In the genomic region with DNA sequence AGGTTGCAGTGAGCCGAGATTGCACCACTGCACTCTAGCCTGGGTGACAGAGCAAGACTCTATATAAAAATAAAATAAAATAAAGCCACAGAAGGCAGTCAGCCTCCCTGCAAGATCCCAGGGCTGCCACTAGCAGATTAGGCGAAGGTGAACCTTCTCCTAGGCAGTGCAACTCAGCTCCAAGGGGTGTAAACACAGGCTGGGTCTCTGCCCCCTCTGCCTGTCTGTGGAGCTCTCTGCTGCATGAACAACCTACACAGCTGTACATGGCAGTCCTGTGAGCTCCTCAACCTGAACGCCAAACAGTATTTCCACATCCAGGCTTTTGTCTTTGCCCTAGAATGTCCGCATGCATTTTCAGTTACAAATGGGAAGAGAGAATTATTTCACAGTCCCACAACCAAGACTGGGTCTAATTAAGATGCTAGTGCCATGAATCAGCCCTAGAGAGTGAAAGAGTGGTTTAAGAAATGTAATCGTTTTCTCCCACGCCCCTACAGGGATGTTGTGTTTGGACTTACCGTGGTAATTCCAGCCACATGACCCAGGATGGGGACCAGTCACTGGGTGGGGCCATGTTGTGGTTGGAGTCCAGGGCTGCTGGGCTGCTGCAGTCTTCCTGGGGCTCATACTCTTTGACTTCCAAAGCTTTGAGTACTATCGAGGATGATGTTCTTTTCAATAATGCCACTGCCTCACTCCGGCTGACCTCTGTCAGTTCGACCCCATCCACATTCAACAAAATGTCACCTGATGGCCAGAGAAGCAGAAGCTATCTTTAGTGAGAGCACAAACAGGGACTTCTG, we compare ENCODE assay signal across 10 cellular contexts.
A peak's percentile ranks its signal among the peaks of the same experiment; 100 is the strongest.
DNase-seq lines count a peak whose midpoint lies in the region; ATAC-seq and TF ChIP-seq lines count a peak whose summit lies in the region.
"Had no signal": no experiment of that assay in that cellular context is flagged by ENCODE, and none has a peak within 500 bp of the region (broad histone marks: within the 10 kb centered on the region; RNA-seq: fewer than 3 reads in every experiment).

No MANE protein-coding gene starts in this region.

- no peak overlapping the region for H2AK5ac ChIP-seq in mesendoderm (ENCODE audit: low read length)

- H4K8ac ChIP-seq in mesendoderm (ENCODE audit: low read depth, low read length) = no peak overlapping the region

- no peaks in the 10 kb centered on the region for H3K79me2 ChIP-seq in mesendoderm (ENCODE audit: control insufficient read depth, insufficient read depth, low read length)

- H3K56ac ChIP-seq in mesendoderm (ENCODE audit: low read length) = no peak overlapping the region

- no peak overlapping the region for H2BK120ac ChIP-seq in mesendoderm (ENCODE audit: low read depth, low read length)

- no peaks in the 10 kb centered on the region for H3K9me3 ChIP-seq in adrenal gland (replicated peaks in 1 of 3)
- H3K9me3 ChIP-seq: Peyer's patch had no signal

- H3K9ac ChIP-seq in mesendoderm (ENCODE audit: low read length) = no peak overlapping the region

- H4K5ac ChIP-seq in mesendoderm (ENCODE audit: low read length) = no peak overlapping the region

- TF ChIP-seq CTCF in AG10803 (conservative IDR thresholded peaks at IDR 0.05; ENCODE audit: low read length) (no peak; the same call in 1 of the 2 replicates), choroid plexus epithelial cell (conservative IDR thresholded peaks at IDR 0.05; ENCODE audit: low read depth, low read length) (no peak), adrenal gland (IDR thresholded peaks at IDR 0.05) (no peak)

- DNase-seq in AG10803 (ENCODE audit: low read depth) (peak; percentile 100), M059J (ENCODE audit: low read depth) (peak; percentile 95), choroid plexus epithelial cell (ENCODE audit: low read depth) (peak; percentile 87), mesendoderm (peak; percentile 9), adrenal gland (no peak), G401 (ENCODE audit: low spot score) (no peak)
- DNase-seq: dermis blood vessel endothelial cell, Peyer's patch had no signal

- H3K36me3 ChIP-seq in mesendoderm (ENCODE audit: control insufficient read depth, insufficient read depth, low read length) = no peaks in the 10 kb centered on the region
- H3K36me3 ChIP-seq in adrenal gland (replicated peaks in 1 of 2) = no peaks in the 10 kb centered on the region

- intact Hi-C loops in adrenal gland (cut with DNase I) = no loop called here

- H3K23ac ChIP-seq in mesendoderm (ENCODE audit: low read length) = no peak overlapping the region

- no peak for ATAC-seq in GM21619 (IDR thresholded peaks at IDR 0.05; ENCODE audit: unreplicated experiment)
- ATAC-seq in GM19023 (IDR thresholded peaks at IDR 0.05; ENCODE audit: unreplicated experiment) = no peak

- in situ Hi-C loops in G401 (cut with HindIII; ENCODE audit: low sequenced_read_pairs) = no loop called here

- H3K4me1 ChIP-seq in mesendoderm (ENCODE audit: control insufficient read depth, low read depth, low read length) = no peaks in the 10 kb centered on the region
- no peaks in the 10 kb centered on the region for H3K4me1 ChIP-seq in adrenal gland (replicated peaks in 1 of 2)
- H3K4me1 ChIP-seq: Peyer's patch had no signal

- no peak overlapping the region for H3K4ac ChIP-seq in mesendoderm (ENCODE audit: low read depth, low read length)

- peak overlapping the region; percentile 16; the same call in 1 of the 2 replicates for H3K4me3 ChIP-seq in AG10803 (ENCODE audit: low read length)
- no peak overlapping the region for H3K4me3 ChIP-seq in choroid plexus epithelial cell (ENCODE audit: low read depth, low read length)
- H3K4me3 ChIP-seq in mesendoderm (ENCODE audit: low read length) = no peak overlapping the region
- H3K4me3 ChIP-seq in adrenal gland = no peak overlapping the region
- H3K4me3 ChIP-seq: Peyer's patch had no signal

- no peaks in the 10 kb centered on the region for H3K79me1 ChIP-seq in mesendoderm (ENCODE audit: low read length)

- H3K27ac ChIP-seq in mesendoderm (ENCODE audit: low read depth, low read length) = no peak overlapping the region
- H3K27ac ChIP-seq in adrenal gland = no peak overlapping the region
- H3K27ac ChIP-seq: Peyer's patch had no signal

- H3K18ac ChIP-seq in mesendoderm (ENCODE audit: low read length) = no peak overlapping the region

- H2BK15ac ChIP-seq in mesendoderm (replicated peaks; ENCODE audit: low read depth) = no peak overlapping the region

- H2BK5ac ChIP-seq in mesendoderm (ENCODE audit: low read length) = no peak overlapping the region

- TF ChIP-seq POLR2A in adrenal gland (IDR thresholded peaks at IDR 0.05) = no peak

- no CpG with 5 or more reads among the region's 10 CpGs for WGBS in mesendoderm (ENCODE audit: extremely low coverage, insufficient coverage, low lambda C conversion rate)
- WGBS in adrenal gland, 4 donors = 84 to 88% (median 87%) methylated on average over 8 to 10 of the region's 10 CpGs

- no peak overlapping the region for H3K4me2 ChIP-seq in mesendoderm (ENCODE audit: low read length)

- H3K27me3 ChIP-seq in mesendoderm (ENCODE audit: insufficient read depth, low read length, poor library complexity) = no peaks in the 10 kb centered on the region
- no peaks in the 10 kb centered on the region for H3K27me3 ChIP-seq in adrenal gland
- H3K27me3 ChIP-seq: Peyer's patch had no signal

Comparison
In these comparisons a context has a peak if more than half of its experiments do, and no peak if none do; other contexts are left out.
1. DNase-seq: peak in AG10803 (single experiment), M059J (single experiment), choroid plexus epithelial cell (single experiment) and mesendoderm (single experiment); none in adrenal gland (0 of 7) and G401 (single experiment).